Comparison of ENCODE assay signal across 18 cellular contexts in the genomic region with DNA sequence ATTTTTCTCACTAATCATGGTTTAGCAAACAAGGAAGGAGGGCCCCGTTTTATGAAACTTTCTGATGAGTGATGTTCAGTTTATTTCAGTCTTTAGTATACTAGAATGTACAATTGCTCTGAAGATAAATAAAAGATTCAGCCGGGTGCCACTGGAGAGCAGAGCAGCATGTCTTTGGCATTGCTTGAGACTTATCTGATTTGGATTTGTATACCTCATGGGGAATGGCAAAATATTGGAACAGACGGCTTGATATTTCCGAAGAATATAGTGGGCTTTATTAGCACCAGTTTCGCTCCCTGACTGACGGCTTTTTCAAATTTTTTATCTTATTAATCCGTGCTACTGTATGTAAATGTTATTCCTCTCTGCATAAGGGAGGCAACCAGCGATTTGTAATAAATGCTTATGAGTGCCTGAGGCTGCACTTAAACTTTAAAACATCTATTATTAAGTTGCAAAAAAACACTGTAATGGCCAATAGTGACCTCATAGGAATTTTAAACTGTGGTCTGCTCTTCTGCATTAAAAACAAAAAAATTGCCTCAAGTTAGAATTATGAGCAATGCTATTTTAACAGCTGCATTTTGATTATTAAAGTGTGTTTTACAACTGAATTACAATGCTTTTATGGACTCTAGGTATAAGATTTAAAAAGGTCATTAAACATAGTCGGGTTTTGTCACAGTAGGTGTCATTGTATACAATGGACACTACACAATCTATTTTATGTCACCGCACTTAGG.
"Had no signal": no experiment of that assay in that cellular context is flagged by ENCODE, and none has a peak within 500 bp of the region (broad histone marks: within the 10 kb centered on the region; RNA-seq: fewer than 3 reads in every experiment).

No MANE protein-coding gene starts in this region.

- H3K4me1 ChIP-seq: ascending aorta, breast epithelium, lower lobe of right lung, psoas muscle, tibial nerve had no signal

- H3K4me3 Mint-ChIP-seq: activated naive CD4-positive, alpha-beta T cell treated with anti-CD3 and anti-CD28 coated beads, Interleukin-2, amount 50 U/mL, for 24 hours; nephron progenitor cell; stimulated activated naive CD8-positive, alpha-beta T cell treated with anti-CD3 and anti-CD28 coated beads, Interleukin-15, Interleukin-2, amounts not matched to agents 100 ng/mL and 50 ng/mL, for 24 hours had no signal

- H3K36me3 Mint-ChIP-seq: activated naive CD4-positive, alpha-beta T cell treated with anti-CD3 and anti-CD28 coated beads, Interleukin-2, amount 50 U/mL, for 24 hours had no signal

- H3K27me3 ChIP-seq: ascending aorta, breast epithelium, tibial nerve had no signal

- ATAC-seq: lower lobe of right lung, psoas muscle, right cardiac atrium had no signal

- H3K9me3 ChIP-seq: ascending aorta, breast epithelium, lower lobe of right lung, psoas muscle, tibial nerve had no signal

- H3K27ac ChIP-seq: ascending aorta, breast epithelium, coronary artery, lower lobe of right lung, psoas muscle, skin epidermis, tibial nerve had no signal

- H3K27ac Mint-ChIP-seq: nephron progenitor cell; stimulated activated naive CD8-positive, alpha-beta T cell treated with anti-CD3 and anti-CD28 coated beads, Interleukin-15, Interleukin-2, amounts not matched to agents 100 ng/mL and 50 ng/mL, for 24 hours had no signal

- H3K4me1 Mint-ChIP-seq: activated naive CD4-positive, alpha-beta T cell treated with anti-CD3 and anti-CD28 coated beads, Interleukin-2, amount 50 U/mL, for 24 hours had no signal

- H3K36me3 ChIP-seq: ascending aorta, breast epithelium, lower lobe of right lung, tibial nerve had no signal

- H3K4me3 ChIP-seq: ascending aorta, breast epithelium, coronary artery, lower lobe of right lung, psoas muscle, skin epidermis, tibial nerve had no signal

- DNase-seq: activated CD4-positive, alpha-beta T cell treated with anti-CD3 and anti-CD28 coated beads for 1 hour; activated CD8-positive, alpha-beta memory T cell treated with anti-CD3 and anti-CD28 coated beads for 24 hours; activated gamma-delta T cell; erythroblast; lower lobe of right lung; nephron progenitor cell; psoas muscle; right cardiac atrium; stimulated activated CD4-positive, alpha-beta T cell treated with anti-CD3 and anti-CD28 coated beads, Interleukin-15, amount 100 ng/mL, for 24 hours; stimulated activated CD4-positive, alpha-beta T cell treated with anti-CD3 and anti-CD28 coated beads, Interleukin-2, amount 100 ng/mL, for 48 hours; T-helper 9 cell had no signal

- H3K9me3 Mint-ChIP-seq: activated naive CD4-positive, alpha-beta T cell treated with anti-CD3 and anti-CD28 coated beads, Interleukin-2, amount 50 U/mL, for 24 hours; nephron progenitor cell; stimulated activated naive CD8-positive, alpha-beta T cell treated with anti-CD3 and anti-CD28 coated beads, Interleukin-15, Interleukin-2, amounts not matched to agents 100 ng/mL and 50 ng/mL, for 24 hours had no signal
